In the genomic region with DNA sequence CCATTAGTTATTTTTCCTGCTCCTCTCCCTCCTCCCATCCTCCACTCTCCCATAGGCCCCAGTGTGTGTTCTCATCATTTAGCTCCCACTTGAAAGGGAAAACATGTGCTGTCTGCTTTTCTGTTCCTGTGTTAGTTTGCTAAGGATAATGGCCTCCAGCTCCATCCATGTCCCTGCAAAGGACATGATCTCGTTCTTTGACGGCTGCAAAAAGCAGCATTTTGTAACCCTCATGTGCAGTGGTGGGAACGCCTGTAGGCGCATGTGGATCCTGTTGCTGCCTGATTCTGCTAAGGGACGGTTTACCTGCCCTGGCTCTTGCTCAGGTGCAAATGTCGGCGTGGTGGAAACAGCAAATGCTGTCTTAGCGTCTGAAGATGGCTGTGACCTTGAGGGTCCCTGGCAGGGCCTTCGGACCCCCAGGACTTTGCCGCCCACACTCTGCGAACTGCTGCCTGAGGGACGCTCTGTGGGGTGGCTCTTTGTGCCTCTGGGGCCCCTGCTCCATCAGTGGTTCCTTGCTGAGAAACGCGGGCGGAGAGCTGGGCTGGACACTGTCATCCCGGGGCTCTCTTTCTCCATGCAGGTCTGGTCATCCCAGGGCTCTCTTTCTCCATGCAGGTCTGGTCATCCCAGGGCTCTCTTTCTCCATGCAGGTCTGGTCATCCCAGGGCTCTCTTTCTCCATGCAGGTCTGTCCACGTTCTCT, we compare ENCODE assay signal across 10 cellular contexts. TPM values are rescaled to one million over a fixed set of nuclear protein-coding genes. Genes with fewer than 3 reads are reported as not detected.
DNase-seq lines count a peak whose midpoint lies in the region; ATAC-seq and TF ChIP-seq lines count a peak whose summit lies in the region.
"Had no signal": no experiment of that assay in that cellular context is flagged by ENCODE, and none has a peak within 500 bp of the region (broad histone marks: within the 10 kb centered on the region; RNA-seq: fewer than 3 reads in every experiment).

No MANE protein-coding gene starts in this region.

- peaks cover 4% of the 10 kb centered on the region for H3K36me3 Mint-ChIP-seq in Calu3 (ENCODE audit: insufficient read depth, unreplicated experiment)

- ATAC-seq in HG02571 (IDR thresholded peaks at IDR 0.05; ENCODE audit: unreplicated experiment) (peak; percentile 9), psoas muscle (no peak)

- H3K36me3 ChIP-seq in mucosa of rectum (ENCODE audit: control insufficient read depth in 2 of 2, insufficient read depth in 2 of 2, low read length in 2 of 2) (peaks cover 3 to 8% of the 10 kb centered on the region in 2 donors), psoas muscle (ENCODE audit: insufficient read depth in 1 of 2, low read depth in 1 of 2) (peaks cover 0 to 18% of the 10 kb centered on the region in 2 donors)

- BruUV-seq in Calu3 (replicated peaks; lab: Mats Ljungman, UMichigan) = no TSS peak

- H3K9me3 ChIP-seq in mucosa of rectum (ENCODE audit: control insufficient read depth in 2 of 2, low read length in 2 of 2) (no peaks in the 10 kb centered on the region), psoas muscle (no peaks in the 10 kb centered on the region)

- H3K4me1 ChIP-seq in mucosa of rectum (ENCODE audit: control insufficient read depth in 2 of 2, insufficient read depth in 2 of 2, low read length in 2 of 2) (peaks cover under 1 to 7% of the 10 kb centered on the region in 2 donors), psoas muscle (no peaks in the 10 kb centered on the region)

- H3K9ac ChIP-seq in mucosa of rectum (ENCODE audit: low read depth in 1 of 2, low read length in 2 of 2) = peak overlapping the region in 1 of 2 donors; percentile 12

- CTCF ChIA-PET in Calu3 (lab: Charles Lee) = no interaction called here

- TF ChIP-seq CTCF in Calu3 (IDR thresholded peaks at IDR 0.05; ENCODE audit: unreplicated experiment) (no peak), psoas muscle (IDR thresholded peaks at IDR 0.05) (no peak)

- intact Hi-C loops in Calu3 (cut with micrococcal nuclease; ENCODE audit: unreplicated experiment) (no loop called here), psoas muscle (cut with DNase I) (no loop called here)

- no peaks in the 10 kb centered on the region for H3K27me3 Mint-ChIP-seq in Calu3 (ENCODE audit: unreplicated experiment)

- H3K27me3 ChIP-seq in mucosa of rectum (ENCODE audit: control insufficient read depth in 2 of 2, insufficient read depth in 2 of 2, low read length in 2 of 2) = no peaks in the 10 kb centered on the region
- no peaks in the 10 kb centered on the region for H3K27me3 ChIP-seq in psoas muscle (ENCODE audit: insufficient read depth in 3 of 3, low read length in 2 of 3)

- no peak overlapping the region for H3K27ac Mint-ChIP-seq in Calu3 (ENCODE audit: unreplicated experiment)

- H3K27ac ChIP-seq in mucosa of rectum (ENCODE audit: low read depth in 2 of 2, low read length in 2 of 2) (peak overlapping the region; percentile 42 to 69), psoas muscle (no peak overlapping the region)

- H3K4me3 Mint-ChIP-seq in Calu3 (ENCODE audit: low read depth, unreplicated experiment) = no peak overlapping the region

- DNase-seq in DMS53 (lab: John Stamatoyannopoulos, UW) (peak; percentile 18), DMS53 treated with DMSO at 0.1 percent for 48 hours (lab: John Stamatoyannopoulos, UW; ENCODE audit: unreplicated experiment) (no peak), RPMI8226 (peak; percentile 38), Calu3 (no peak), psoas muscle (no peak), cortex of kidney (lab: John Stamatoyannopoulos, UW) (no peak)
- DNase-seq: NCI-H146 had no signal

- WGBS in psoas muscle, 3 donors = 82 to 88% (median 87%) methylated on average over 17 of the region's 17 CpGs

- H3K4me3 ChIP-seq in mucosa of rectum (ENCODE audit: low read length in 2 of 2) (peak overlapping the region in 1 of 2 donors; percentile 65), psoas muscle (no peak overlapping the region)

- peaks cover 12% of the 10 kb centered on the region for H3K4me1 Mint-ChIP-seq in Calu3 (ENCODE audit: low read depth, unreplicated experiment)

- no peaks in the 10 kb centered on the region for H3K9me3 Mint-ChIP-seq in Calu3 (ENCODE audit: low read depth, unreplicated experiment)

RNA-seq across cellular contexts. Expression of gene MTG1, which starts 5.5 kb away (rescaled TPM):
- 37.8 and 39.5 TPM in 2 replicates for total RNA-seq in Calu3 (2022)
- 10 to 100 TPM; 22.7 to 37.7 (median 26.5) TPM for total RNA-seq in psoas muscle
- 10 to 100 TPM; 31.5 to 67.1 (median 32.2) TPM for polyA plus RNA-seq in psoas muscle

RNA-seq across cellular contexts. Expression of gene PAOX, which starts 9.4 kb away (rescaled TPM):
- total RNA-seq in Calu3 (2022) = 1.4 and 2.9 TPM in 2 replicates
- 1 to 10 TPM; 3.1 to 5.2 (median 3.4) TPM for total RNA-seq in psoas muscle
- polyA plus RNA-seq in psoas muscle = 1 to 10 TPM; 2.4 to 4.1 (median 3.6) TPM

RNA-seq across cellular contexts. Expression of gene ECHS1, which starts 15.3 kb away (rescaled TPM):
- 53.5 and 58.1 TPM in 2 replicates for total RNA-seq in Calu3 (2022)
- total RNA-seq in psoas muscle = 100 to 1,000 TPM in 3 of 4 donors, 10 to 100 TPM in 1; 83.2 to 151 (median 120) TPM
- polyA plus RNA-seq in psoas muscle = 100 to 1,000 TPM; 107 to 131 (median 123) TPM

RNA-seq across cellular contexts. Expression of gene FUOM, which starts 30.6 kb away (rescaled TPM):
- total RNA-seq in Calu3 (2022) (11.5 and 15.0 TPM in 2 replicates), psoas muscle (1 to 10 TPM; 3.0 to 6.7 (median 4.5) TPM)
- 1 to 10 TPM; 5.4 to 9.1 (median 8.6) TPM for polyA plus RNA-seq in psoas muscle
- polyA plus RNA-seq: neural cell had no signal

RNA-seq across cellular contexts. Expression of gene SPRN, which starts 36.0 kb away (rescaled TPM):
- total RNA-seq in Calu3 (2022) = 0.15 TPM in 1 of 2 replicates, not detected in the other
- total RNA-seq in psoas muscle = not detected
- under 1 TPM; 0.08 to 0.22 (median 0.12) TPM for polyA plus RNA-seq in psoas muscle

Comparison
In these comparisons a context has a peak if more than half of its experiments do, and no peak if none do; other contexts are left out.
1. DNase-seq: peak in DMS53 (single experiment) and RPMI8226 (single experiment); none in DMS53 treated with DMSO at 0.1 percent for 48 hours (single experiment), Calu3 (single experiment), psoas muscle (0 of 2) and cortex of kidney (single experiment).